Comparison of ENCODE assay signal across 13 cellular contexts in the genomic region with DNA sequence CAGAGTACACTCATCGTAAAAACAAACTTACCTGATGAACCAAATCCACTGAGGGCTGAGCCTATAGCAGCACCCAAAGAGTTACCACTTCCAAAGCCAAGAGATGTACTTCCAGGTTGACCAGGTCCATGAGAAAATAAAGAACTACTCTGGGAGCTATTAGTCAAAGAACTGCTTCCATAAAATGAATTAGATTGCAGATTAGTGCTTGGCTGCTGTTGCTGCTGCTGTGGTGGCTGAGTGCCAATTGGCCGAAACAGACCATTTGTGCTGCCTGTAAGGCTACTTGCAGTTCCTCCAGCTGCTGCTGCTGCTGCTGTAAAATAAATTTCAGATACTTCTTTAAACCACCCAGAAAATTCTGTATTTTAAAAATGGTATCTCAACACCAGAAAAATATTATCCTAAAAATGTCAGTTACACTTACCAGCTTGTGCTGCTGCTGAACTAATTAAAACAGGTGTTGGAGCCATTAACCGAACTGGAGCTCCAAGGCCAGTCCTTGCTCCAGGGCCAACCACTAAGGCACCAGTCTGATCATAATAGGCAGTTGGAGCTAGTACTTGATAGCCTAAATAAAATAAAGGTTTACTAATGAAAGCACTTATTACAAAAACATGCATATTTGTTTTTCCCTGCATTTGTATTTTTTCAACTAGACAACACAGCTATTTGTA. TPM values are rescaled to one million over a fixed set of nuclear protein-coding genes. Genes with fewer than 3 reads are reported as not detected.
DNase-seq lines count a peak whose midpoint lies in the region; ATAC-seq lines count a peak whose summit lies in the region.
"Had no signal": no experiment of that assay in that cellular context is flagged by ENCODE, and none has a peak within 500 bp of the region (broad histone marks: within the 10 kb centered on the region; RNA-seq: fewer than 3 reads in every experiment).

No MANE protein-coding gene starts in this region.

- intact Hi-C loops in right cardiac atrium (cut with DNase I): no loop called here

- H3K9me3 ChIP-seq in right cardiac atrium (ENCODE audit: control insufficient read depth, low read length): no peaks in the 10 kb centered on the region

- ATAC-seq in right cardiac atrium: peak; percentile 83 to 89
- ATAC-seq: foreskin keratinocyte, K562 had no signal

- H3K27me3 ChIP-seq in right cardiac atrium (ENCODE audit: control insufficient read depth, insufficient read depth): no peaks in the 10 kb centered on the region
- H3K27me3 ChIP-seq: foreskin keratinocyte had no signal

- no peak overlapping the region for H3K27ac ChIP-seq in right cardiac atrium (ENCODE audit: low read length)
- H3K27ac ChIP-seq: foreskin keratinocyte had no signal

- no peak overlapping the region for H3K4me3 ChIP-seq in right cardiac atrium (ENCODE audit: low read length)
- no peak overlapping the region for H3K4me3 ChIP-seq in skeletal muscle cell (ENCODE audit: low read depth, low read length)
- H3K4me3 ChIP-seq: K562 had no signal

- in situ Hi-C loops in ACHN (cut with HindIII; ENCODE audit: low pct_ligation_motif_present, low pct_unique_long_range_greater_than_20kb, low sequenced_read_pairs): no loop called here

- no peaks in the 10 kb centered on the region for H3K4me1 ChIP-seq in right cardiac atrium (ENCODE audit: control insufficient read depth, insufficient read depth, low read length)
- H3K4me1 ChIP-seq: foreskin keratinocyte had no signal

- 58% methylated on average over 3 of the region's 3 CpGs for WGBS in right cardiac atrium

- DNase-seq in NCI-H1092 (lab: John Stamatoyannopoulos, UW): peak; percentile 14
- DNase-seq in anterior cingulate cortex (lab: John Stamatoyannopoulos, UW): peak in 40 of 58 donors; percentile 11 to 80 (median 48)
- DNase-seq in right cardiac atrium: peak; percentile 78 to 92 (median 88)
- peak; percentile 4 for DNase-seq in skeletal muscle cell (ENCODE audit: low read depth)
- no peak for DNase-seq in ecto neural progenitor cell (ENCODE audit: low spot score)
- no peak for DNase-seq in Kasumi-1 (lab: John Stamatoyannopoulos, UW)
- DNase-seq in GM03348 (ENCODE audit: low spot score): no peak
- no peak for DNase-seq in ACHN
- DNase-seq: DND-41, foreskin keratinocyte, NCI-H748 treated with DMSO at 0.1 percent for 48 hours had no signal

RNA-seq across cellular contexts. Expression of a gene that starts 58.1 kb away (rescaled TPM):
- under 1 TPM; 0.09 to 0.25 (median 0.20) TPM for total RNA-seq in right cardiac atrium
- polyA plus RNA-seq in right cardiac atrium: 0.23 TPM
- total RNA-seq: mononuclear cell had no signal

Comparison
In these comparisons a context has a peak if more than half of its experiments do, and no peak if none do; other contexts are left out.
1. DNase-seq: peak in NCI-H1092 (single experiment), anterior cingulate cortex (40 of 58), right cardiac atrium (3 of 3) and skeletal muscle cell (single experiment); none in ecto neural progenitor cell (single experiment), Kasumi-1 (0 of 2), GM03348 (single experiment) and ACHN (single experiment).